27 cellular contexts compared by ENCODE assay signal in the genomic region with DNA sequence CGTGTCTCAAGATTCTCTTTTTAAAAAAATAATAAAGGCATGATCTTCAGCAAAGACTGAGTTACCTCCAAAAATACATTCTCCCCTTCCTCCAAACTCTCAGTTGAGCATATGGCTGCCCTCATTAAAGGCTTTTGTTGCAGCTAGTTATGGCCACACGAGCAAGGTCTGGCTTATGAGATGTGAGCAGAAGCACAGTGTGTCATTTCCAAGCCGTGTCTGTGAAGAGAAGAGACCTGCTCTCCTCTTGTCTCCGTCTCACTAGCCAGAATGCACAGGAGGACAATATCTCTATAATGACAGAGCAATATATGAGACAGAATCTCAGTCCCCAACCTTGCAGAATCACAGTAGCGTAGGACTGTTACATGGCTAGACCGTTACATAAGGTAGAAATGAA.
"Had no signal": no experiment of that assay in that cellular context is flagged by ENCODE, and none has a peak within 500 bp of the region (broad histone marks: within the 10 kb centered on the region; RNA-seq: fewer than 3 reads in every experiment).

No MANE protein-coding gene starts in this region.

- H3K27ac ChIP-seq: breast epithelium, epithelial cell of prostate, gastrocnemius medialis, neutrophil, ovary, sigmoid colon, upper lobe of right lung had no signal

- H3K9me3 ChIP-seq: breast epithelium, gastrocnemius medialis, neutrophil, ovary, sigmoid colon, upper lobe of right lung had no signal

- H3K36me3 ChIP-seq: breast epithelium, gastrocnemius medialis, neutrophil, ovary, sigmoid colon, upper lobe of right lung had no signal

- H3K4me1 ChIP-seq: breast epithelium had no signal

- H3K27me3 ChIP-seq: breast epithelium, gastrocnemius medialis, neutrophil, ovary, sigmoid colon, upper lobe of right lung had no signal

- H3K4me3 ChIP-seq: breast epithelium, gastrocnemius medialis, ovary, sigmoid colon, upper lobe of right lung had no signal

- DNase-seq: activated CD4-positive, alpha-beta memory T cell treated with anti-CD3 and anti-CD28 coated beads, Interleukin-2, amount 10 ng/mL, durations not matched to agents 7 days and 5 days; activated CD4-positive, alpha-beta T cell treated with anti-CD3 and anti-CD28 coated beads, Interleukin-2, amount 10 ng/mL, durations not matched to agents 24 days and 14 days; activated CD4-positive, CD25-positive, alpha-beta regulatory T cell treated with anti-CD3 and anti-CD28 coated beads, Interleukin-2, amount 50 U/mL, for 72 hours; activated CD8-positive, alpha-beta memory T cell treated with anti-CD3 and anti-CD28 coated beads, Interleukin-2, amount 50 U/mL, for 48 hours; activated gamma-delta T cell treated with Interleukin-2 at 50 U/mL for 16 hours; activated naive CD4-positive, alpha-beta T cell treated with anti-CD3 and anti-CD28 coated beads, Interleukin-2, amount 50 U/mL, for 16 hours; activated T-cell treated with anti-CD3 and anti-CD28 coated beads, Interleukin-2, amount 50 U/mL, for 24 hours; amygdala; central memory CD4-positive, alpha-beta T cell; effector CD4-positive, alpha-beta T cell; gastrocnemius medialis; head of caudate nucleus; hippocampal formation; left cardiac atrium; left ventricle myocardium superior; naive B cell; nephron progenitor cell; ovary; sigmoid colon; small intestine; stimulated activated CD4-positive, alpha-beta T cell treated with anti-CD3 and anti-CD28 coated beads, Interleukin-4, amount 100 ng/mL, for 24 hours; stimulated activated naive CD8-positive, alpha-beta T cell treated with anti-CD3 and anti-CD28 coated beads, Interleukin-15, amount 100 ng/mL, for 72 hours; T-helper 9 cell; upper lobe of right lung had no signal
